ENCODE assay signal across 1 cellular context in the genomic region with DNA sequence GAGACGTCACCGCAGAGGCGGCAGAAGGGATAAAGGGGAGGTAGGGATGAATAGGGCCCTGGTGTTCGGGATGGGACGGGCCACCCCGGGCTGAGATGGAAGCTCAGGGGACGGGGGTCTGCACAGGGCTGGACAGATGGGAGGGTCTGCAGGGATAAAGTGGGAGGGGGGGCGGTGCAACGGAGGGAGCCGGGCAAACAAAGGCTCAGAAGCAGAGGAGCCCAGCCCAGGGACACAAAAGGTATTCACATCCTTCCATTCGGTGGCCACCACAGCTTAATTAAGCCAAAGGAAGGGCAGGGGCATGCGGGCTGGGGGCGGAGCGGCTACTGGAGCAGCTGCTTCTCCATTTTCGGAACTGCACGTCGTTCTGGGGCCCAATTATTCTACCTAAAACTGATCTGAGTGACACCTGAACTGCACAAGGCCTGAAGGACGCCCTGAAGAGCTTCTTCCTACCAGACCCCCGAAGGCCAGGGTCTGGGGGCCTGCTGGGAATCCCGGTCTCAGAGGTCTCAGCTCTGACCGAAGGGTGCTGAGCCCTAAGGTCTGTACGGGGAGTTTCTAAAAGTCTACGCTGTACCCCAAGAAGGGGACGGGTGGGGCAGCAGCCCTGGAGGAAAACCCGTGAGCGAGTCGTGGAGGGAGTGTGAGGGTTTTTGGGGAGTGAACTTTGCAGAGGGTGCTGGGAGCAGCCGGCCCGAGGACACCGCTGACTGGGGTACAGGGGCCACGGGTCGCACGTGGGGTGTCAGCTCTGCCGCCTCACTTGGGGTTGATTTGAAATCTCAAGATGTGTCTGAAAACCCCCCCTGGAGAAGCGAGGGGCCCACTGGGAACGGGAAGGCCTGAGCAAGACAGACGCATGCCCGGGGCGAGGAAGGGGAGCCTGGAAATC.
TF ChIP-seq lines count a peak whose summit lies in the region.

No MANE protein-coding gene starts in this region.

TF ChIP-seq in H1, 55 proteins besides CTCF, POLR2A, EP300 and RAD21:
- TF ChIP-seq GABPA (IDR thresholded peaks at IDR 0.05; ENCODE audit: borderline replicate concordance, insufficient read depth, low read length) (no peak), ASH2L (IDR thresholded peaks at IDR 0.05; ENCODE audit: low read length) (no peak), BACH1 (IDR thresholded peaks at IDR 0.05; ENCODE audit: low read length) (no peak), CREB1 (IDR thresholded peaks at IDR 0.05) (no peak), SP4 (IDR thresholded peaks at IDR 0.05; ENCODE audit: low read length) (no peak)
